In genomic region chr12:102062419-102062806, GRCh38 we compare ENCODE assay signal across 9 cellular contexts. TPM values are rescaled to one million over a fixed set of nuclear protein-coding genes. Genes with fewer than 3 reads are reported as not detected.
DNase-seq lines count a peak whose midpoint lies in the region; ATAC-seq and TF ChIP-seq lines count a peak whose summit lies in the region.
"Had no signal": no experiment of that assay in that cellular context is flagged by ENCODE, and none has a peak within 500 bp of the region (broad histone marks: within the 10 kb centered on the region; RNA-seq: fewer than 3 reads in every experiment).

No MANE protein-coding gene starts in this region.

- CTCF ChIA-PET in activated CD4-positive, alpha-beta T cell treated with anti-CD3 and anti-CD28 coated beads for 36 hours (lab: Charles Lee) = no interaction called here

- H3K27ac Mint-ChIP-seq in activated CD4-positive, alpha-beta T cell treated with anti-CD3 and anti-CD28 coated beads for 36 hours = peak overlapping the region; percentile 99
- peak overlapping the region; percentile 97 for H3K27ac Mint-ChIP-seq in stimulated activated memory B cell treated with anti-CD40 and anti-IgM and Interleukin-4, amounts not matched to agents 10 μg/mL and 1 μg/mL and 100 μg/mL, for 72 hours

- H3K4me3 ChIP-seq in WI38 (ENCODE audit: low read depth, low read length) (peak overlapping the region; percentile 78), right cardiac atrium (ENCODE audit: low read length) (peak overlapping the region; percentile 96)

- TF ChIP-seq CTCF in WI38 (IDR thresholded peaks at IDR 0.05; ENCODE audit: low read depth, low read length) = no peak

- POLR2A ChIA-PET in activated CD4-positive, alpha-beta T cell treated with anti-CD3 and anti-CD28 coated beads for 36 hours (lab: Charles Lee) = interaction anchor here (1.3 kb wide), 1 partner anchor 57 kb away, joined by 4 read pairs; the partner anchor contains the start of genes NUP37 and PARPBP

- 80% methylated on average over 11 of the region's 11 CpGs for WGBS in right cardiac atrium

- peaks cover 16% of the 10 kb centered on the region for H3K36me3 Mint-ChIP-seq in activated CD4-positive, alpha-beta T cell treated with anti-CD3 and anti-CD28 coated beads for 36 hours (ENCODE audit: low read depth)
- H3K36me3 Mint-ChIP-seq in stimulated activated memory B cell treated with anti-CD40 and anti-IgM and Interleukin-4, amounts not matched to agents 10 μg/mL and 1 μg/mL and 100 μg/mL, for 72 hours = peaks cover 21% of the 10 kb centered on the region

- H3K9me3 ChIP-seq in right cardiac atrium (ENCODE audit: control insufficient read depth, low read length) = no peaks in the 10 kb centered on the region

- H3K27me3 Mint-ChIP-seq in activated CD4-positive, alpha-beta T cell treated with anti-CD3 and anti-CD28 coated beads for 36 hours = no peaks in the 10 kb centered on the region
- H3K27me3 Mint-ChIP-seq in stimulated activated memory B cell treated with anti-CD40 and anti-IgM and Interleukin-4, amounts not matched to agents 10 μg/mL and 1 μg/mL and 100 μg/mL, for 72 hours = no peaks in the 10 kb centered on the region
- H3K27me3 Mint-ChIP-seq: dendritic cell treated with granulocyte-macrophage colony-stimulating factor and Interleukin-4, amounts not matched to agents 40 ng/mL and 50 ng/mL, for 4 days had no signal

- no peak for ATAC-seq in activated CD4-positive, alpha-beta T cell treated with anti-CD3 and anti-CD28 coated beads for 36 hours
- ATAC-seq in right cardiac atrium (no peak), HG02970 (IDR thresholded peaks at IDR 0.05; ENCODE audit: low FRiP score, unreplicated experiment) (no peak), GM19463 (IDR thresholded peaks at IDR 0.05; ENCODE audit: unreplicated experiment) (no peak)
- no peak for ATAC-seq in stimulated activated memory B cell treated with anti-CD40 and anti-IgM and Interleukin-4, amounts not matched to agents 10 μg/mL and 1 μg/mL and 100 μg/mL, for 72 hours

- H3K9me3 Mint-ChIP-seq in activated CD4-positive, alpha-beta T cell treated with anti-CD3 and anti-CD28 coated beads for 36 hours (ENCODE audit: low read depth) = no peaks in the 10 kb centered on the region
- H3K9me3 Mint-ChIP-seq in stimulated activated memory B cell treated with anti-CD40 and anti-IgM and Interleukin-4, amounts not matched to agents 10 μg/mL and 1 μg/mL and 100 μg/mL, for 72 hours = no peaks in the 10 kb centered on the region
- H3K9me3 Mint-ChIP-seq: dendritic cell treated with granulocyte-macrophage colony-stimulating factor and Interleukin-4, amounts not matched to agents 40 ng/mL and 50 ng/mL, for 4 days had no signal

- peaks cover 29% of the 10 kb centered on the region for H3K4me1 Mint-ChIP-seq in activated CD4-positive, alpha-beta T cell treated with anti-CD3 and anti-CD28 coated beads for 36 hours
- H3K4me1 Mint-ChIP-seq in stimulated activated memory B cell treated with anti-CD40 and anti-IgM and Interleukin-4, amounts not matched to agents 10 μg/mL and 1 μg/mL and 100 μg/mL, for 72 hours = peaks cover 10% of the 10 kb centered on the region

- peak overlapping the region; percentile 94 for H3K4me3 Mint-ChIP-seq in activated CD4-positive, alpha-beta T cell treated with anti-CD3 and anti-CD28 coated beads for 36 hours
- H3K4me3 Mint-ChIP-seq in stimulated activated memory B cell treated with anti-CD40 and anti-IgM and Interleukin-4, amounts not matched to agents 10 μg/mL and 1 μg/mL and 100 μg/mL, for 72 hours = peak overlapping the region; percentile 95

- intact Hi-C loops in activated CD4-positive, alpha-beta T cell treated with anti-CD3 and anti-CD28 coated beads for 36 hours (cut with DNase I, micrococcal nuclease) = loop anchor here (1.0 to 5.0 kb wide), 6 partner anchors 58 to 1905 kb away; partner anchors contain the start of genes NUP37 (in 2 of the 2), PARPBP (in 2 of the 2), ARL1 (in 1 of the 2) and GNPTAB (in 1 of the 2)
- intact Hi-C loops in right cardiac atrium (cut with DNase I) = no loop called here

- H3K4me1 ChIP-seq in right cardiac atrium (ENCODE audit: control insufficient read depth, insufficient read depth, low read length) = no peaks in the 10 kb centered on the region

- no peak for DNase-seq in activated CD4-positive, alpha-beta T cell treated with anti-CD3 and anti-CD28 coated beads for 36 hours
- no peak for DNase-seq in activated CD4-positive, alpha-beta T cell treated with anti-CD3 and anti-CD28 coated beads for 48 hours
- peak in 1 of 3 donors; percentile 45 for DNase-seq in right cardiac atrium
- DNase-seq in T-helper 9 cell = no peak

- H3K27ac ChIP-seq in right cardiac atrium (ENCODE audit: low read length) = no peak overlapping the region

- no peaks in the 10 kb centered on the region for H3K27me3 ChIP-seq in right cardiac atrium (ENCODE audit: control insufficient read depth, insufficient read depth)

RNA-seq across cellular contexts. Expression of gene WASHC3, which starts 0.6 kb away (rescaled TPM):
- total RNA-seq in activated CD4-positive, alpha-beta T cell treated with anti-CD3 and anti-CD28 coated beads for 36 hours = 10 to 100 TPM; 36.1 to 64.4 TPM
- total RNA-seq in right cardiac atrium = 10 to 100 TPM; 35.3 to 43.7 (median 36.7) TPM
- polyA plus RNA-seq in right cardiac atrium = 57.7 TPM

RNA-seq across cellular contexts. Expression of gene NUP37, which starts 57.5 kb away (rescaled TPM):
- 100 to 1,000 TPM; 100 to 108 TPM for total RNA-seq in activated CD4-positive, alpha-beta T cell treated with anti-CD3 and anti-CD28 coated beads for 36 hours
- 10 to 100 TPM; 13.3 to 18.3 (median 16.3) TPM for total RNA-seq in right cardiac atrium
- polyA plus RNA-seq in right cardiac atrium = 17.0 TPM

RNA-seq across cellular contexts. Expression of gene PARPBP, which starts 57.6 kb away (rescaled TPM):
- 10 to 100 TPM; 21.7 to 26.4 TPM for total RNA-seq in activated CD4-positive, alpha-beta T cell treated with anti-CD3 and anti-CD28 coated beads for 36 hours
- total RNA-seq in right cardiac atrium = 1 to 10 TPM in 1 of 4 donors, under 1 TPM in 3; 0.47 to 1.3 (median 0.81) TPM
- 0.43 TPM for polyA plus RNA-seq in right cardiac atrium

Comparison
In these comparisons a context has a peak if more than half of its experiments do, and no peak if none do; other contexts are left out.
1. RNA of gene NUP37, which starts 57.5 kb away (total RNA-seq): 100 to 108 TPM in activated CD4-positive, alpha-beta T cell treated with anti-CD3 and anti-CD28 coated beads for 36 hours; 13.3 to 18.3 TPM in right cardiac atrium; every median in the first group is over 4 times any median in the second.
2. RNA of gene PARPBP, which starts 57.6 kb away (total RNA-seq): 21.7 to 26.4 TPM in activated CD4-positive, alpha-beta T cell treated with anti-CD3 and anti-CD28 coated beads for 36 hours; 0.47 to 1.3 TPM in right cardiac atrium; every median in the first group is over 10 times any median in the second.
3. intact Hi-C loops: an anchor here in activated CD4-positive, alpha-beta T cell treated with anti-CD3 and anti-CD28 coated beads for 36 hours (1.0 to 5.0 kb wide); none called in right cardiac atrium.